ENCODE assay signal across 8 cellular contexts in the genomic region with DNA sequence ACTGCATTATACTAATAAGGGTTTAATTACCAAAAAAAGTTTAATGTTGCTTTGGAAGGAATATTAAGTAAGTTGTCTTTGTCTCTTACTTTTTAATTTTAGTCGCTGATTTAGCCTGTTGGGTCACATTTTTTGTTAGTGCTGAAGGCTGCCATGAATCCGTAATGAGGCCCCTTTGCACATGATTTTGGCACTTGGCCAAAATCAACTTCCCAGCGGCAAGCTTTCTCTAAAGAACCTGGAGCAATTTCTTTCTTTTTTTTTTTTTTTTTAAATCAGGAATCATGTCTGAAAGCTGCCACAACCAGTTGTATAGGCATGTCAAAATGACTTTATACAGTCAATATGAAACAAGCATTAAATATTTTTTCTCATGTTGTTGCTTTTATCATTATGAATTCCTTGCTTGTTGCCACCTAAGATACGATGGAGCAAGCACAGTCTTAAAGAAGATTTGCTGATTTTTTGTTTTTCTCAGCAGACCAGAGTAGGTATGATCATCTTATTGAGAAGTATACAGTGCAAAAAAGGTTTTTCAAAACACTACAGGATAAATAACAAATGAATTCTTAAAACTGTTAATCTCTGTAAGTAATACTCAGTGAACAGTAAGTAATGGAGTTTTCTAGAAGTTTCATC.
DNase-seq lines count a peak whose midpoint lies in the region; ATAC-seq and TF ChIP-seq lines count a peak whose summit lies in the region.

No MANE protein-coding gene starts in this region.

- H3K36me3 ChIP-seq in SJCRH30 (no peaks in the 10 kb centered on the region), rectal smooth muscle tissue (ENCODE audit: control insufficient read depth, insufficient read depth, low read length) (no peaks in the 10 kb centered on the region)

- H3K4me3 ChIP-seq in SJCRH30 = peak overlapping the region; percentile 66
- peak overlapping the region; percentile 65 for H3K4me3 ChIP-seq in rectal smooth muscle tissue (ENCODE audit: low read length)

- peak overlapping the region; percentile 76 for H3K27ac ChIP-seq in SJCRH30
- peak overlapping the region; percentile 26 for H3K27ac ChIP-seq in foreskin keratinocyte
- no peak overlapping the region for H3K27ac ChIP-seq in rectal smooth muscle tissue (ENCODE audit: low read depth, low read length)

- peaks cover 6% of the 10 kb centered on the region for H3K4me1 Mint-ChIP-seq in progenitor cell of endocrine pancreas (ENCODE audit: low read depth)
- H3K4me1 Mint-ChIP-seq in stimulated activated naive B cell treated with anti-CD40 and anti-IgM and Interleukin-4, amounts not matched to agents 10 μg/mL and 1 μg/mL and 100 μg/mL, for 72 hours = no peaks in the 10 kb centered on the region

- H3K9me3 Mint-ChIP-seq in progenitor cell of endocrine pancreas (ENCODE audit: low read depth) = no peaks in the 10 kb centered on the region
- H3K9me3 Mint-ChIP-seq in stimulated activated naive B cell treated with anti-CD40 and anti-IgM and Interleukin-4, amounts not matched to agents 10 μg/mL and 1 μg/mL and 100 μg/mL, for 72 hours = no peaks in the 10 kb centered on the region

- H3K27ac Mint-ChIP-seq in progenitor cell of endocrine pancreas = no peak overlapping the region
- H3K27ac Mint-ChIP-seq in stimulated activated naive B cell treated with anti-CD40 and anti-IgM and Interleukin-4, amounts not matched to agents 10 μg/mL and 1 μg/mL and 100 μg/mL, for 72 hours = no peak overlapping the region

- H3K9ac ChIP-seq in rectal smooth muscle tissue (ENCODE audit: low read length) = no peak overlapping the region

- H3K4me1 ChIP-seq in SJCRH30 = peaks cover 22% of the 10 kb centered on the region
- peaks cover 17% of the 10 kb centered on the region for H3K4me1 ChIP-seq in foreskin keratinocyte
- peaks cover 3% of the 10 kb centered on the region for H3K4me1 ChIP-seq in rectal smooth muscle tissue (ENCODE audit: control insufficient read depth, insufficient read depth, low read length)

- no peaks in the 10 kb centered on the region for H3K27me3 ChIP-seq in SJCRH30
- no peaks in the 10 kb centered on the region for H3K27me3 ChIP-seq in foreskin keratinocyte
- H3K27me3 ChIP-seq in rectal smooth muscle tissue (ENCODE audit: control insufficient read depth, insufficient read depth, low read length) = no peaks in the 10 kb centered on the region

- H3K9me3 ChIP-seq in SJCRH30 (replicated peaks) = no peaks in the 10 kb centered on the region

- no peak for ATAC-seq in foreskin keratinocyte
- no peak for ATAC-seq in stimulated activated naive B cell treated with anti-CD40 and anti-IgM and Interleukin-4, amounts not matched to agents 10 μg/mL and 1 μg/mL and 100 μg/mL, for 72 hours (replicated peaks)

- H3K36me3 Mint-ChIP-seq in progenitor cell of endocrine pancreas (ENCODE audit: insufficient read depth) = no peaks in the 10 kb centered on the region
- no peaks in the 10 kb centered on the region for H3K36me3 Mint-ChIP-seq in stimulated activated naive B cell treated with anti-CD40 and anti-IgM and Interleukin-4, amounts not matched to agents 10 μg/mL and 1 μg/mL and 100 μg/mL, for 72 hours

- no peak overlapping the region for H3K4me3 Mint-ChIP-seq in progenitor cell of endocrine pancreas (ENCODE audit: low read depth)
- no peak overlapping the region for H3K4me3 Mint-ChIP-seq in stimulated activated naive B cell treated with anti-CD40 and anti-IgM and Interleukin-4, amounts not matched to agents 10 μg/mL and 1 μg/mL and 100 μg/mL, for 72 hours

- no peak for TF ChIP-seq CTCF in foreskin keratinocyte (conservative IDR thresholded peaks at IDR 0.05)
- TF ChIP-seq CTCF in progenitor cell of endocrine pancreas (IDR thresholded peaks at IDR 0.05; ENCODE audit: unreplicated experiment) = no peak

- peak; percentile 28 for DNase-seq in Daoy (ENCODE audit: low read depth)
- DNase-seq in SJCRH30 = peak; percentile 69 to 91
- peak; percentile 54 to 75 for DNase-seq in foreskin keratinocyte
- DNase-seq in stimulated activated naive CD4-positive, alpha-beta T cell (lab: John Stamatoyannopoulos, UW) = no peak
- no peak for DNase-seq in stimulated activated CD4-positive, alpha-beta T cell treated with anti-CD3 and anti-CD28 coated beads, Interleukin-12 subunit alpha, Interleukin-12 subunit beta, amount 100 ng/mL, for 4 hours
- no peak for DNase-seq in progenitor cell of endocrine pancreas (ENCODE audit: low spot score, unreplicated experiment)
- DNase-seq in stimulated activated naive B cell treated with anti-CD40 and anti-IgM and Interleukin-4, amounts not matched to agents 10 μg/mL and 1 μg/mL and 100 μg/mL, for 72 hours = no peak

- H3K27me3 Mint-ChIP-seq in progenitor cell of endocrine pancreas = no peaks in the 10 kb centered on the region
- no peaks in the 10 kb centered on the region for H3K27me3 Mint-ChIP-seq in stimulated activated naive B cell treated with anti-CD40 and anti-IgM and Interleukin-4, amounts not matched to agents 10 μg/mL and 1 μg/mL and 100 μg/mL, for 72 hours

Comparison
In these comparisons a context has a peak if more than half of its experiments do, and no peak if none do; other contexts are left out.
1. DNase-seq: peak in Daoy (single experiment), SJCRH30 (2 of 2) and foreskin keratinocyte (2 of 2); none in stimulated activated naive CD4-positive, alpha-beta T cell (0 of 6), stimulated activated CD4-positive, alpha-beta T cell treated with anti-CD3 and anti-CD28 coated beads, Interleukin-12 subunit alpha, Interleukin-12 subunit beta, amount 100 ng/mL, for 4 hours (single experiment), progenitor cell of endocrine pancreas (single experiment) and stimulated activated naive B cell treated with anti-CD40 and anti-IgM and Interleukin-4, amounts not matched to agents 10 μg/mL and 1 μg/mL and 100 μg/mL, for 72 hours (single experiment).